Comparison of ENCODE assay signal across 14 cellular contexts in the genomic region with DNA sequence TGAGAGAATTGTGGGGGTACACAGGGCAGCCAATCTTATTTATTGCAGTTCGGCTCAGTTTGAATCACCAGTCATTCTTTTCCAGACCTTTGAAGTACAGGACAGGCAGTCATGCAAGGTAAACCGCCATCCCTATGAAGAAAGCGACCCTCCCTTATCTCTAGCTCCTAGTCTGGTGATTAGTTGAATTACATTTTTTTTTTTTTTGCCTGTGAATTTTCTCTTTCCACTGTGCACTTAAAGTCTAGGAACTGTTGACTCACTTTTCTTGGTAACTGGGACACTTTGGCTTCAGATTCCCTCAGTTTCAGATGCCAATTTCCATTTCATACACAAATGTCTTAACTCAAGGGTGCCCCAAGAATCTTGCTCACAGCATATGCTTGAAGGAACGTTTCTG.
DNase-seq lines count a peak whose midpoint lies in the region; ATAC-seq and TF ChIP-seq lines count a peak whose summit lies in the region.
"Had no signal": no experiment of that assay in that cellular context is flagged by ENCODE, and none has a peak within 500 bp of the region (broad histone marks: within the 10 kb centered on the region; RNA-seq: fewer than 3 reads in every experiment).

No MANE protein-coding gene starts in this region.

- H3K4me1 ChIP-seq in left ventricle myocardium inferior (peaks cover 20% of the 10 kb centered on the region), vagina (peaks cover 6% of the 10 kb centered on the region)
- H3K4me1 ChIP-seq: gastrocnemius medialis had no signal

- no peak for DNase-seq in activated CD4-positive, alpha-beta T cell treated with anti-CD3 and anti-CD28 coated beads, Interleukin-2, amount 10 ng/mL, durations not matched to agents 7 days and 5 days
- DNase-seq in activated CD4-positive, alpha-beta T cell treated with anti-CD3 and anti-CD28 coated beads, Interleukin-2, amount 50 U/mL, for 1 hour, result no peak
- no peak for DNase-seq in activated naive CD8-positive, alpha-beta T cell treated with anti-CD3 and anti-CD28 coated beads, Interleukin-2, amount 50 U/mL, for 24 hours
- DNase-seq in left ventricle myocardium inferior (no peak), stromal cell of bone marrow (ENCODE audit: low read depth) (peak; percentile 66), NCI-H1092 treated with DMSO at 0.1 percent for 48 hours (lab: John Stamatoyannopoulos, UW) (no peak), vagina (ENCODE audit: extremely low spot score in 2 of 2) (no peak)
- DNase-seq in stimulated activated CD4-positive, alpha-beta T cell treated with anti-CD3 and anti-CD28 coated beads, Interleukin-2, amount 100 ng/mL, for 48 hours, result no peak
- DNase-seq: activated CD4-positive, alpha-beta memory T cell treated with anti-CD3 and anti-CD28 coated beads for 36 hours; caudate nucleus; gastrocnemius medialis; NK-92 treated with Interleukin-12 subunit alpha and Interleukin-12 subunit beta, amount 100 ng/mL, for 24 hours; posterior cingulate gyrus; SHP77 treated with DMSO at 0.1 percent for 48 hours had no signal

- peak; percentile 68 for ATAC-seq in activated naive CD8-positive, alpha-beta T cell treated with anti-CD3 and anti-CD28 coated beads, Interleukin-2, amount 50 U/mL, for 24 hours
- ATAC-seq: gastrocnemius medialis had no signal

- H3K27ac Mint-ChIP-seq in activated CD4-positive, alpha-beta T cell treated with anti-CD3 and anti-CD28 coated beads, Interleukin-2, amount 10 ng/mL, durations not matched to agents 7 days and 5 days, result peak overlapping the region; percentile 13
- H3K27ac Mint-ChIP-seq in activated naive CD8-positive, alpha-beta T cell treated with anti-CD3 and anti-CD28 coated beads, Interleukin-2, amount 50 U/mL, for 24 hours, result peak overlapping the region; percentile 52
- H3K27ac Mint-ChIP-seq: activated CD4-positive, alpha-beta memory T cell treated with anti-CD3 and anti-CD28 coated beads for 36 hours had no signal

- H3K27ac ChIP-seq in left ventricle myocardium inferior (replicated peaks), result peak overlapping the region; percentile 36
- no peak overlapping the region for H3K27ac ChIP-seq in vagina

- no peak for TF ChIP-seq POLR2A in vagina (IDR thresholded peaks at IDR 0.05)

- POLR2A ChIA-PET in activated CD4-positive, alpha-beta T cell treated with anti-CD3 and anti-CD28 coated beads, Interleukin-2, amount 10 ng/mL, durations not matched to agents 7 days and 5 days (lab: Charles Lee), result no interaction called here

- H3K36me3 Mint-ChIP-seq in activated CD4-positive, alpha-beta T cell treated with anti-CD3 and anti-CD28 coated beads, Interleukin-2, amount 10 ng/mL, durations not matched to agents 7 days and 5 days (ENCODE audit: low read depth), result peaks cover 10% of the 10 kb centered on the region
- no peaks in the 10 kb centered on the region for H3K36me3 Mint-ChIP-seq in activated naive CD8-positive, alpha-beta T cell treated with anti-CD3 and anti-CD28 coated beads, Interleukin-2, amount 50 U/mL, for 24 hours (ENCODE audit: low read depth)
- H3K36me3 Mint-ChIP-seq: activated CD4-positive, alpha-beta memory T cell treated with anti-CD3 and anti-CD28 coated beads for 36 hours had no signal

- peaks cover 9% of the 10 kb centered on the region for H3K9me3 Mint-ChIP-seq in activated CD4-positive, alpha-beta T cell treated with anti-CD3 and anti-CD28 coated beads, Interleukin-2, amount 10 ng/mL, durations not matched to agents 7 days and 5 days
- no peaks in the 10 kb centered on the region for H3K9me3 Mint-ChIP-seq in activated naive CD8-positive, alpha-beta T cell treated with anti-CD3 and anti-CD28 coated beads, Interleukin-2, amount 50 U/mL, for 24 hours
- H3K9me3 Mint-ChIP-seq: activated CD4-positive, alpha-beta memory T cell treated with anti-CD3 and anti-CD28 coated beads for 36 hours had no signal

- H3K9me3 ChIP-seq in left ventricle myocardium inferior (replicated peaks) (no peaks in the 10 kb centered on the region), vagina (no peaks in the 10 kb centered on the region)
- H3K9me3 ChIP-seq: gastrocnemius medialis had no signal

- H3K4me1 Mint-ChIP-seq in activated CD4-positive, alpha-beta T cell treated with anti-CD3 and anti-CD28 coated beads, Interleukin-2, amount 10 ng/mL, durations not matched to agents 7 days and 5 days, result peaks cover 77% of the 10 kb centered on the region
- peaks cover 69% of the 10 kb centered on the region for H3K4me1 Mint-ChIP-seq in activated naive CD8-positive, alpha-beta T cell treated with anti-CD3 and anti-CD28 coated beads, Interleukin-2, amount 50 U/mL, for 24 hours

- H3K27me3 ChIP-seq in left ventricle myocardium inferior (ENCODE audit: low read depth) (no peaks in the 10 kb centered on the region), vagina (no peaks in the 10 kb centered on the region)
- H3K27me3 ChIP-seq: gastrocnemius medialis had no signal

- TF ChIP-seq CTCF in left ventricle myocardium inferior (IDR thresholded peaks at IDR 0.05; ENCODE audit: borderline replicate concordance) (no peak), vagina (IDR thresholded peaks at IDR 0.05) (no peak)

- H3K4me3 ChIP-seq in left ventricle myocardium inferior (no peak overlapping the region), vagina (no peak overlapping the region)
- H3K4me3 ChIP-seq: gastrocnemius medialis had no signal

- no peak overlapping the region for H3K4me3 Mint-ChIP-seq in activated CD4-positive, alpha-beta T cell treated with anti-CD3 and anti-CD28 coated beads, Interleukin-2, amount 10 ng/mL, durations not matched to agents 7 days and 5 days
- H3K4me3 Mint-ChIP-seq in activated naive CD8-positive, alpha-beta T cell treated with anti-CD3 and anti-CD28 coated beads, Interleukin-2, amount 50 U/mL, for 24 hours, result no peak overlapping the region
- H3K4me3 Mint-ChIP-seq: activated CD4-positive, alpha-beta memory T cell treated with anti-CD3 and anti-CD28 coated beads for 36 hours had no signal

- intact Hi-C loops in left ventricle myocardium inferior (cut with micrococcal nuclease) (no loop called here), vagina (cut with DNase I) (no loop called here)

- CTCF ChIA-PET in activated CD4-positive, alpha-beta T cell treated with anti-CD3 and anti-CD28 coated beads, Interleukin-2, amount 10 ng/mL, durations not matched to agents 7 days and 5 days (lab: Charles Lee), result interaction anchor here (0.6 to 0.9 kb wide), 2 partner anchors 15 to 313 kb away, joined by 4 to 5 read pairs; no protein-coding TSS in a partner anchor

- no peaks in the 10 kb centered on the region for H3K27me3 Mint-ChIP-seq in activated CD4-positive, alpha-beta T cell treated with anti-CD3 and anti-CD28 coated beads, Interleukin-2, amount 10 ng/mL, durations not matched to agents 7 days and 5 days
- H3K27me3 Mint-ChIP-seq in activated naive CD8-positive, alpha-beta T cell treated with anti-CD3 and anti-CD28 coated beads, Interleukin-2, amount 50 U/mL, for 24 hours, result no peaks in the 10 kb centered on the region
- H3K27me3 Mint-ChIP-seq: activated CD4-positive, alpha-beta memory T cell treated with anti-CD3 and anti-CD28 coated beads for 36 hours had no signal

- no peaks in the 10 kb centered on the region for H3K36me3 ChIP-seq in left ventricle myocardium inferior
- no peaks in the 10 kb centered on the region for H3K36me3 ChIP-seq in vagina
- H3K36me3 ChIP-seq: gastrocnemius medialis had no signal
